Comparison of ENCODE assay signal across 1 cellular context in the genomic region with DNA sequence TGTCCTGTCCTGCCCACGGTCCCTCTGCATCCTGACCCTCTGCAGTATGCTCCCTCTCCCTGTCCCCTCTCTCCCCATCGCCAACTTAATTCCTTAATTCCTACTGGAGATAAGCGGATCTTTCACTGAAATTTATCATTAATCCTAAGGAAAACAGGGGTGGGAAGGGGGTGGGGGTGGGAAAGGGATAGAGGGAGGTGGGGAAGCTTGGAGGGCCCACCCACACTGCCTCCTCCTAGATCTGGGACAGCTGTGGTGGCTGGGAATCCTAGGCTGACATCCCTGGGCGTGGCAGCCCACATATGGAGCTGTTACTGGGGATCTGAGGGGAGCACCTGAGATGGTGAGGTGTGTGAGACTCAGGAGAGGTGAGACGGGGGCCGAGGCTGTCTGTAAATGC.
TF ChIP-seq lines count a peak whose summit lies in the region.

No MANE protein-coding gene starts in this region.

TF ChIP-seq in IMR-90, 13 proteins besides CTCF, POLR2A, EP300 and RAD21:
- no peak for TF ChIP-seq FOS (IDR thresholded peaks at IDR 0.05; ENCODE audit: low read depth, low read length)
- TF ChIP-seq NFE2L2 (IDR thresholded peaks at IDR 0.05; ENCODE audit: low read depth, low read length), result no peak
- no peak for TF ChIP-seq SMC3 (IDR thresholded peaks at IDR 0.05; ENCODE audit: low read depth, low read length)
- TF ChIP-seq, protein P1, sequence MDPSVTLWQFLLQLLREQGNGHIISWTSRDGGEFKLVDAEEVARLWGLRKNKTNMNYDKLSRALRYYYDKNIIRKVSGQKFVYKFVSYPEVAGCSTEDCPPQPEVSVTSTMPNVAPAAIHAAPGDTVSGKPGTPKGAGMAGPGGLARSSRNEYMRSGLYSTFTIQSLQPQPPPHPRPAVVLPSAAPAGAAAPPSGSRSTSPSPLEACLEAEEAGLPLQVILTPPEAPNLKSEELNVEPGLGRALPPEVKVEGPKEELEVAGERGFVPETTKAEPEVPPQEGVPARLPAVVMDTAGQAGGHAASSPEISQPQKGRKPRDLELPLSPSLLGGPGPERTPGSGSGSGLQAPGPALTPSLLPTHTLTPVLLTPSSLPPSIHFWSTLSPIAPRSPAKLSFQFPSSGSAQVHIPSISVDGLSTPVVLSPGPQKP (IDR thresholded peaks at IDR 0.05; ENCODE audit: borderline replicate concordance, low read depth, low read length), result no peak
- no peak for TF ChIP-seq RCOR1 (IDR thresholded peaks at IDR 0.05; ENCODE audit: insufficient replicate concordance, low read length)
